Comparison of ENCODE assay signal across 8 cellular contexts in the genomic region with DNA sequence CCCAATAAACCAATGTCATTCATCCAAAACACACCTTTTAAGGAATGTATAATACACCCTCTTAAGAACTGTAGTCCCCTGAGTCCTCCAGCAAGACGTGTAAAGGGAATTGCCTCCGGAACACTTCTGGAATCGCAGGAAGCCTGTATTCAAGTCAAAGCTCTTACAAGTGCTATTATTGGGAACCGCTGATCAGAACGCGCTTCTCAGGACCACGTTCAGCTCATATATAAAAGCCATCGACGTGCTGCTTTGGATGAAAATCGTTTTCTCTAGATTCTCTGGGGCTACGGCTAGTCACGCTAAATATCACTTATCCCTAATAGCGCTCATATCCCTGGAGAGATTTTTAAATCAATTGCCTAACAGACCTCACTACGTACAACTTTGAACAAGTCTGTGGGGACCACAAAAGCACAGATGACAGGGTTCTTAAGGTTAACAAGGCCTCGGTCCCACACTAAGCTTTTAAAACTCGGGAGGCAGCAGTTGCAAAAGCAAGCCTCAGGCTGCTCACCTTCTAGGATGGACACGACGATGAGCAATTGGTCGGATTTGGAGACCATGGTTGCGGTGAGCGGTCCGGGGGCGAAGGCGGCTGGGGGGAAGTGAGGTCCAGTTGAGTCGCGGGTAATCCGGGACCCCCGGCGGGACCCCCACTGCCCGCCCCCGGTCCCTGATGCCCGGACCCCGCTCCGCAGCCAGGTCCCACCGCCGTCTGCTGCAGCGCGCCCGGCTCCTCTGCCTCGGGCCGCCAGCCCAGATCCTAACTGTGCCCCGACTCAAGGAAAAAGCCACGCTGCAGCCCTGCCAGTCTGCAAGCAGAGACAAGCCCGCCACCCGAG. TPM values are rescaled to one million over a fixed set of nuclear protein-coding genes. Genes with fewer than 3 reads are reported as not detected.
DNase-seq lines count a peak whose midpoint lies in the region; ATAC-seq and TF ChIP-seq lines count a peak whose summit lies in the region.

No MANE protein-coding gene starts in this region.

- intact Hi-C loops in heart right ventricle (cut with DNase I), result loop anchor here in 9 of 10 donors (1.0 to 10.0 kb wide), 10 partner anchors 82 to 190 kb away; a partner anchor contains a TSS

- H3T11ph ChIP-seq in H9 (ENCODE audit: low read length), result no peak overlapping the region

- no peak overlapping the region for H4K8ac ChIP-seq in H9 (replicated peaks; ENCODE audit: insufficient read length, low read depth, low read length)

- peak overlapping the region; percentile 69 to 97 (median 90) for H3K4me3 ChIP-seq in heart right ventricle

- peak overlapping the region; percentile 44 for H3K18ac ChIP-seq in H9 (ENCODE audit: insufficient read length, low read depth, low read length)

- H3K79me1 ChIP-seq in H9 (ENCODE audit: insufficient read depth, low read depth, low read length, poor library complexity, severe bottlenecking), result no peaks in the 10 kb centered on the region

- H3K9me3 ChIP-seq in H9 (ENCODE audit: control insufficient read depth, low read depth, low read length), result no peaks in the 10 kb centered on the region
- H3K9me3 ChIP-seq in heart right ventricle, result no peaks in the 10 kb centered on the region

- no peaks in the 10 kb centered on the region for H3K9me3 Mint-ChIP-seq in H9
- no peaks in the 10 kb centered on the region for H3K9me3 Mint-ChIP-seq in activated T-helper 17 cell treated with anti-CD3 and anti-CD28 coated beads, Interleukin-2, amount 50 U/mL, for 72 hours

- H3K27me3 Mint-ChIP-seq in H9 (ENCODE audit: low read depth), result no peaks in the 10 kb centered on the region
- H3K27me3 Mint-ChIP-seq in activated T-helper 17 cell treated with anti-CD3 and anti-CD28 coated beads, Interleukin-2, amount 50 U/mL, for 72 hours, result no peaks in the 10 kb centered on the region

- no peak overlapping the region for H2BK20ac ChIP-seq in H9 (ENCODE audit: low read depth, low read length, poor library complexity, severe bottlenecking)

- H4K5ac ChIP-seq in H9 (ENCODE audit: insufficient read length, low read depth, low read length), result no peak overlapping the region

- no peak overlapping the region for H3K23ac ChIP-seq in H9 (ENCODE audit: insufficient read length, low read depth, low read length)

- H4K91ac ChIP-seq in H9 (ENCODE audit: insufficient read length, low read depth, low read length), result no peak overlapping the region

- H3K4ac ChIP-seq in H9 (ENCODE audit: low read depth, low read length), result no peak overlapping the region

- TF ChIP-seq CTCF in H9 (conservative IDR thresholded peaks at IDR 0.05) (no peak), heart right ventricle (IDR thresholded peaks at IDR 0.05) (no peak)

- H4K20me1 ChIP-seq in H9 (ENCODE audit: control insufficient read depth, insufficient read depth, insufficient read length), result no peaks in the 10 kb centered on the region

- no peak overlapping the region for H3K4me3 Mint-ChIP-seq in H9
- no peak overlapping the region for H3K4me3 Mint-ChIP-seq in activated T-helper 17 cell treated with anti-CD3 and anti-CD28 coated beads, Interleukin-2, amount 50 U/mL, for 72 hours

- H3K27ac ChIP-seq in H9 (ENCODE audit: insufficient read length, low read depth, low read length) (no peak overlapping the region), heart right ventricle (peak overlapping the region; percentile 66 to 96 (median 90))

- no peak overlapping the region for H3K56ac ChIP-seq in H9 (ENCODE audit: insufficient read length, low read depth, low read length)

- no peak overlapping the region for H2BK5ac ChIP-seq in H9 (ENCODE audit: insufficient read length, low read length)

- peak overlapping the region; percentile 71; the same call in 1 of the 2 replicates for H3K14ac ChIP-seq in H9 (ENCODE audit: insufficient read depth, low read length)

- WGBS in H9 (ENCODE audit: extremely low coverage, insufficient read length, low lambda C conversion rate), result no CpG with 5 or more reads among the region's 45 CpGs
- 0% methylated on average over 37 to 45 of the region's 45 CpGs for WGBS in heart right ventricle, 2 donors

- peaks cover 9% of the 10 kb centered on the region for H3K23me2 ChIP-seq in H9 (ENCODE audit: insufficient read length, low read depth, low read length, poor library complexity, severe bottlenecking)

- H3K9ac ChIP-seq in H9 (ENCODE audit: extremely low read depth, insufficient read length, low read length), result peak overlapping the region; percentile 63

- H3K79me2 ChIP-seq in H9 (ENCODE audit: insufficient read depth, low read length), result peaks cover 7% of the 10 kb centered on the region; the same call in 1 of the 2 replicates

- H3K36me3 ChIP-seq in heart right ventricle, result peaks cover 0 to 13% (median 3%) of the 10 kb centered on the region in 9 donors

- peak overlapping the region; percentile 94 for H3K4me2 ChIP-seq in H9 (ENCODE audit: insufficient read depth, insufficient read length, low read length)

- ATAC-seq in activated T-helper 17 cell treated with anti-CD3 and anti-CD28 coated beads, Interleukin-2, amount 50 U/mL, for 72 hours (replicated peaks), result peak; percentile 16
- peak; percentile 12 to 53 (median 22) for ATAC-seq in heart right ventricle

- no peak overlapping the region for H2AFZ ChIP-seq in H9 (ENCODE audit: low read length)

- H2BK120ac ChIP-seq in H9 (ENCODE audit: low read depth, low read length, poor library complexity, severe bottlenecking), result no peak overlapping the region

- peaks cover 4 to 16% (median 11%) of the 10 kb centered on the region in 3 experiments; a peak in 6 of 7 replicates for H3K36me3 Mint-ChIP-seq in H9 (ENCODE audit: insufficient read depth in 1 of 3, low read depth in 3 of 3)
- peaks cover 24% of the 10 kb centered on the region for H3K36me3 Mint-ChIP-seq in activated T-helper 17 cell treated with anti-CD3 and anti-CD28 coated beads, Interleukin-2, amount 50 U/mL, for 72 hours (ENCODE audit: low read depth)

- H3K4me1 Mint-ChIP-seq in H9, result peaks cover 15 to 22% of the 10 kb centered on the region in 2 experiments
- H3K4me1 Mint-ChIP-seq in activated T-helper 17 cell treated with anti-CD3 and anti-CD28 coated beads, Interleukin-2, amount 50 U/mL, for 72 hours, result peaks cover 9% of the 10 kb centered on the region

- peak; percentile 20 for DNase-seq in activated gamma-delta T cell treated with Interleukin-2 at 50 U/mL for 16 hours
- no peak for DNase-seq in activated gamma-delta T cell (lab: John Stamatoyannopoulos, UW)
- DNase-seq in H9, result no peak
- peak; percentile 34 for DNase-seq in LoVo (ENCODE audit: low spot score)
- peak in 1 of 2 donors; percentile 13 for DNase-seq in heart right ventricle
- peak; percentile 33 for DNase-seq in putamen (ENCODE audit: low spot score)
- DNase-seq in NCI-H446 treated with DMSO at 0.1 percent for 48 hours (lab: John Stamatoyannopoulos, UW), result no peak

- no peak overlapping the region for H2BK12ac ChIP-seq in H9 (ENCODE audit: insufficient read length, low read depth, low read length)

- peak overlapping the region in 1 of 3 experiments; percentile 75; a peak in 3 of 7 replicates for H3K27ac Mint-ChIP-seq in H9
- H3K27ac Mint-ChIP-seq in activated T-helper 17 cell treated with anti-CD3 and anti-CD28 coated beads, Interleukin-2, amount 50 U/mL, for 72 hours, result no peak overlapping the region

- H2BK15ac ChIP-seq in H9 (ENCODE audit: low read depth, low read length), result no peak overlapping the region

- no peak overlapping the region for H2AK5ac ChIP-seq in H9 (ENCODE audit: insufficient read length, low read length)

- no peaks in the 10 kb centered on the region for H3K27me3 ChIP-seq in H9 (ENCODE audit: insufficient read depth, low read length)
- H3K27me3 ChIP-seq in heart right ventricle, result no peaks in the 10 kb centered on the region

- H3K4me1 ChIP-seq in H9 (ENCODE audit: insufficient read depth, low read length), result no peaks in the 10 kb centered on the region
- H3K4me1 ChIP-seq in heart right ventricle, result peaks cover 0 to 40% (median 18%) of the 10 kb centered on the region in 9 donors

RNA-seq across cellular contexts. Expression of a gene that starts 0.5 kb away (rescaled TPM):
- total RNA-seq in H9 (2021) (22.5 and 22.9 TPM in 2 replicates), heart right ventricle (10 to 100 TPM in 7 of 10 donors, 1 to 10 TPM in 3; 7.1 to 14.9 (median 11.3) TPM)
- 10 to 100 TPM; 20.3 to 34.5 TPM for total RNA-seq in activated T-helper 17 cell treated with anti-CD3 and anti-CD28 coated beads, Interleukin-2, amount 50 U/mL, for 72 hours
- polyA plus RNA-seq in heart right ventricle, result 1 to 10 TPM; 3.4 to 4.5 TPM

Comparison
In these comparisons a context has a peak if more than half of its experiments do, and no peak if none do; other contexts are left out.
1. DNase-seq: peak in activated gamma-delta T cell treated with Interleukin-2 at 50 U/mL for 16 hours (single experiment), LoVo (single experiment) and putamen (single experiment); none in activated gamma-delta T cell (single experiment), H9 (single experiment) and NCI-H446 treated with DMSO at 0.1 percent for 48 hours (single experiment).